9 cellular contexts compared by ENCODE assay signal in genomic region chr19:18160441-18160791, GRCh38. TPM values are rescaled to one million over a fixed set of nuclear protein-coding genes. Genes with fewer than 3 reads are reported as not detected.
DNase-seq lines count a peak whose midpoint lies in the region; ATAC-seq and TF ChIP-seq lines count a peak whose summit lies in the region.
"Had no signal": no experiment of that assay in that cellular context is flagged by ENCODE, and none has a peak within 500 bp of the region (broad histone marks: within the 10 kb centered on the region; RNA-seq: fewer than 3 reads in every experiment).

No MANE protein-coding gene starts in this region.

- peaks cover 0 to 13% (median 0%) of the 10 kb centered on the region in 4 donors for H3K4me1 Mint-ChIP-seq in CD4-positive, CD25-positive, alpha-beta regulatory T cell
- H3K4me1 Mint-ChIP-seq in MCF 10A (ENCODE audit: insufficient read depth, unreplicated experiment) = peaks cover 19% of the 10 kb centered on the region

- no peak overlapping the region for H3K4me3 ChIP-seq in CD4-positive, CD25-positive, alpha-beta regulatory T cell (ENCODE audit: low read depth, low read length)
- H3K4me3 ChIP-seq in trophoblast cell (ENCODE audit: low read depth, low read length) = no peak overlapping the region

- H3K27ac ChIP-seq in CD4-positive, CD25-positive, alpha-beta regulatory T cell (ENCODE audit: insufficient read depth, low read length, poor library complexity, severe bottlenecking) = no peak overlapping the region
- H3K27ac ChIP-seq in KOPT-K1 (ENCODE audit: low read depth, low read length, poor library complexity, severe bottlenecking) (peak overlapping the region; percentile 57), trophoblast cell (ENCODE audit: low read depth, low read length) (no peak overlapping the region)

- no peak overlapping the region for H3K14ac ChIP-seq in trophoblast cell (ENCODE audit: low read length)

- H3K36me3 Mint-ChIP-seq in CD4-positive, CD25-positive, alpha-beta regulatory T cell = peaks cover 3% of the 10 kb centered on the region
- H3K36me3 Mint-ChIP-seq in MCF 10A (ENCODE audit: insufficient read depth, unreplicated experiment) = peaks cover 46% of the 10 kb centered on the region

- no peak overlapping the region for H2BK5ac ChIP-seq in trophoblast cell (ENCODE audit: low read depth, low read length, poor library complexity)

- no peaks in the 10 kb centered on the region for H3K79me1 ChIP-seq in trophoblast cell (ENCODE audit: low read length)

- H3K9me3 Mint-ChIP-seq in CD4-positive, CD25-positive, alpha-beta regulatory T cell = peaks cover 0 to 2% (median 0%) of the 10 kb centered on the region in 7 donors
- no peaks in the 10 kb centered on the region for H3K9me3 Mint-ChIP-seq in MCF 10A (ENCODE audit: unreplicated experiment)

- H3K4me1 ChIP-seq in CD4-positive, CD25-positive, alpha-beta regulatory T cell (ENCODE audit: control insufficient read depth, insufficient read depth, low read length, poor library complexity, severe bottlenecking) = peaks cover 9% of the 10 kb centered on the region
- H3K4me1 ChIP-seq in trophoblast cell (ENCODE audit: control insufficient read depth in 1 of 2, insufficient read depth in 2 of 2, low read length in 2 of 2) = peaks cover 9% of the 10 kb centered on the region in 2 experiments

- POLR2A ChIA-PET in MCF 10A (lab: Yijun Ruan, JAX) = interaction anchor here (0.6 to 1.6 kb wide), 3 partner anchors 8 to 93 kb away, joined by 3 to 6 read pairs (median 5); partner anchors contain the start of gene PIK3R2

- no peaks in the 10 kb centered on the region for H3K79me2 ChIP-seq in trophoblast cell (ENCODE audit: control insufficient read depth, insufficient read depth, low read length, poor library complexity)

- BruUV-seq in MCF 10A (replicated peaks; lab: Mats Ljungman, UMichigan) = no TSS peak

- no peak overlapping the region for H2AK5ac ChIP-seq in trophoblast cell (ENCODE audit: low read length)

- no peak overlapping the region for H2BK12ac ChIP-seq in trophoblast cell (ENCODE audit: low read length)

- H3K9ac ChIP-seq in trophoblast cell (ENCODE audit: low read length) = no peak overlapping the region

- H2BK120ac ChIP-seq in trophoblast cell (ENCODE audit: insufficient read depth, low read length, poor library complexity) = no peak overlapping the region

- H3K18ac ChIP-seq in trophoblast cell (ENCODE audit: low read length) = no peak overlapping the region

- no CpG with 5 or more reads among the region's 4 CpGs for WGBS in trophoblast cell (ENCODE audit: extremely low coverage, insufficient coverage, insufficient read length)

- H3K4me3 Mint-ChIP-seq in CD4-positive, CD25-positive, alpha-beta regulatory T cell = peak overlapping the region; percentile 64 to 82 (median 74)
- peak overlapping the region; percentile 52 for H3K4me3 Mint-ChIP-seq in MCF 10A (ENCODE audit: unreplicated experiment)

- no peak for ATAC-seq in CD4-positive, CD25-positive, alpha-beta regulatory T cell (ENCODE audit: low read depth in 2 of 2)
- no peak for ATAC-seq in GM19023 (IDR thresholded peaks at IDR 0.05; ENCODE audit: unreplicated experiment)

- H3K36me3 ChIP-seq in CD4-positive, CD25-positive, alpha-beta regulatory T cell (ENCODE audit: control insufficient read depth, insufficient read depth, low read length) = peaks cover 9% of the 10 kb centered on the region
- H3K36me3 ChIP-seq in KOPT-K1 (ENCODE audit: insufficient read depth, low read length) (peaks cover 34% of the 10 kb centered on the region), trophoblast cell (ENCODE audit: control insufficient read depth in 1 of 2, insufficient read depth in 2 of 2, low read length in 2 of 2) (peaks cover 51 to 58% of the 10 kb centered on the region in 2 experiments)

- H3K4ac ChIP-seq in trophoblast cell (ENCODE audit: low read depth, low read length) = no peak overlapping the region

- no peak overlapping the region for H4K91ac ChIP-seq in trophoblast cell (ENCODE audit: low read depth, low read length)

- CTCF ChIA-PET in MCF 10A (lab: Yijun Ruan, JAX) = interaction anchor here (0.6 to 2.4 kb wide), 15 partner anchors 8 to 392 kb away, joined by 3 to 13 read pairs (median 5); a partner anchor contains a TSS

- no peak overlapping the region for H3K23ac ChIP-seq in trophoblast cell (ENCODE audit: low read length)

- no peak overlapping the region for H3K4me2 ChIP-seq in trophoblast cell (ENCODE audit: low read length)

- H4K12ac ChIP-seq in trophoblast cell (ENCODE audit: low read depth, low read length) = peak overlapping the region; percentile 3

- no peaks in the 10 kb centered on the region for H3K27me3 Mint-ChIP-seq in CD4-positive, CD25-positive, alpha-beta regulatory T cell
- no peaks in the 10 kb centered on the region for H3K27me3 Mint-ChIP-seq in MCF 10A (ENCODE audit: insufficient read depth, unreplicated experiment)

- intact Hi-C loops in MCF 10A (cut with micrococcal nuclease) = no loop called here

- no peak overlapping the region for H4K8ac ChIP-seq in trophoblast cell (ENCODE audit: low read depth, low read length)

- no peak for TF ChIP-seq CTCF in MCF 10A (IDR thresholded peaks at IDR 0.05; ENCODE audit: unreplicated experiment)

- DNase-seq in CD4-positive, CD25-positive, alpha-beta regulatory T cell = no peak
- no peak for DNase-seq in MCF 10A (ENCODE audit: unreplicated experiment)
- no peak for DNase-seq in trophoblast cell
- no peak for DNase-seq in NCI-H1694 treated with DMSO at 0.1 percent for 48 hours (lab: John Stamatoyannopoulos, UW)
- no peak for DNase-seq in AML-193 (lab: John Stamatoyannopoulos, UW)
- no peak for DNase-seq in UCSD-AML1 (lab: John Stamatoyannopoulos, UW; ENCODE audit: unreplicated experiment)
- DNase-seq: T1000 had no signal

- no peaks in the 10 kb centered on the region for H3K27me3 ChIP-seq in CD4-positive, CD25-positive, alpha-beta regulatory T cell (ENCODE audit: control insufficient read depth, insufficient read depth, low read length)
- H3K27me3 ChIP-seq in trophoblast cell (ENCODE audit: insufficient read depth, low read length) = no peaks in the 10 kb centered on the region

- peak overlapping the region in 2 of 3 donors; percentile 51 to 82 for H3K27ac Mint-ChIP-seq in CD4-positive, CD25-positive, alpha-beta regulatory T cell
- peak overlapping the region; percentile 25 for H3K27ac Mint-ChIP-seq in MCF 10A (ENCODE audit: low read depth, unreplicated experiment)

- no peaks in the 10 kb centered on the region for H3K9me3 ChIP-seq in CD4-positive, CD25-positive, alpha-beta regulatory T cell (ENCODE audit: control insufficient read depth in 2 of 2, low read length in 2 of 2)
- H3K9me3 ChIP-seq in KOPT-K1 (ENCODE audit: insufficient read depth, low read length, poor library complexity, severe bottlenecking) = no peaks in the 10 kb centered on the region
- H3K9me3 ChIP-seq in trophoblast cell (ENCODE audit: insufficient read depth, low read depth, low read length) = no peaks in the 10 kb centered on the region

- H2AFZ ChIP-seq in trophoblast cell (ENCODE audit: insufficient read depth, low read length, poor library complexity) = no peak overlapping the region

RNA-seq across cellular contexts. Expression of gene PIK3R2, which starts 7.5 kb away (rescaled TPM):
- 9.4 TPM for total RNA-seq in CD4-positive, CD25-positive, alpha-beta regulatory T cell
- 1 to 10 TPM in 2 of 4 donors, under 1 TPM in 2; 0.42 to 3.6 (median 2.0) TPM for polyA plus RNA-seq in CD4-positive, CD25-positive, alpha-beta regulatory T cell
- total RNA-seq in MCF 10A (2022) = 31.0 and 33.8 TPM in 2 replicates
- polyA plus RNA-seq in trophoblast cell (2013) = 56.7 and 57.2 TPM in 2 replicates

RNA-seq across cellular contexts. Expression of gene IFI30, which starts 13.2 kb away (rescaled TPM):
- total RNA-seq in CD4-positive, CD25-positive, alpha-beta regulatory T cell = 2.3 TPM
- 10 to 100 TPM in 2 of 4 donors, 1 to 10 TPM in 2; 7.1 to 17.8 (median 9.7) TPM for polyA plus RNA-seq in CD4-positive, CD25-positive, alpha-beta regulatory T cell
- 4.7 and 9.1 TPM in 2 replicates for total RNA-seq in MCF 10A (2022)
- polyA plus RNA-seq in trophoblast cell (2013) = 4.4 and 4.9 TPM in 2 replicates

RNA-seq across cellular contexts. Expression of gene MPV17L2, which starts 32.6 kb away (rescaled TPM):
- 5.5 TPM for total RNA-seq in CD4-positive, CD25-positive, alpha-beta regulatory T cell
- 10 to 100 TPM; 11.3 to 20.8 (median 13.9) TPM for polyA plus RNA-seq in CD4-positive, CD25-positive, alpha-beta regulatory T cell
- total RNA-seq in MCF 10A (2022) = 12.9 and 15.4 TPM in 2 replicates
- 26.0 and 26.7 TPM in 2 replicates for polyA plus RNA-seq in trophoblast cell (2013)

RNA-seq across cellular contexts. Expression of gene RAB3A, which starts 43.4 kb away (rescaled TPM):
- total RNA-seq in CD4-positive, CD25-positive, alpha-beta regulatory T cell = 5.1 TPM
- polyA plus RNA-seq in CD4-positive, CD25-positive, alpha-beta regulatory T cell = 1 to 10 TPM in 2 of 4 donors, under 1 TPM in 2; 0.87 to 1.6 (median 1.2) TPM
- 0.68 and 0.81 TPM in 2 replicates for total RNA-seq in MCF 10A (2022)
- 2.5 and 3.0 TPM in 2 replicates for polyA plus RNA-seq in trophoblast cell (2013)
